In genomic region chr14:103121846-103122577, GRCh38 we compare ENCODE assay signal across 1 cellular context.
TF ChIP-seq lines count a peak whose summit lies in the region.

No MANE protein-coding gene starts in this region.

TF ChIP-seq in GM12878, 131 proteins besides CTCF, POLR2A, EP300 and RAD21 (continued from another document and continues in another):
- TF ChIP-seq, protein P1, sequence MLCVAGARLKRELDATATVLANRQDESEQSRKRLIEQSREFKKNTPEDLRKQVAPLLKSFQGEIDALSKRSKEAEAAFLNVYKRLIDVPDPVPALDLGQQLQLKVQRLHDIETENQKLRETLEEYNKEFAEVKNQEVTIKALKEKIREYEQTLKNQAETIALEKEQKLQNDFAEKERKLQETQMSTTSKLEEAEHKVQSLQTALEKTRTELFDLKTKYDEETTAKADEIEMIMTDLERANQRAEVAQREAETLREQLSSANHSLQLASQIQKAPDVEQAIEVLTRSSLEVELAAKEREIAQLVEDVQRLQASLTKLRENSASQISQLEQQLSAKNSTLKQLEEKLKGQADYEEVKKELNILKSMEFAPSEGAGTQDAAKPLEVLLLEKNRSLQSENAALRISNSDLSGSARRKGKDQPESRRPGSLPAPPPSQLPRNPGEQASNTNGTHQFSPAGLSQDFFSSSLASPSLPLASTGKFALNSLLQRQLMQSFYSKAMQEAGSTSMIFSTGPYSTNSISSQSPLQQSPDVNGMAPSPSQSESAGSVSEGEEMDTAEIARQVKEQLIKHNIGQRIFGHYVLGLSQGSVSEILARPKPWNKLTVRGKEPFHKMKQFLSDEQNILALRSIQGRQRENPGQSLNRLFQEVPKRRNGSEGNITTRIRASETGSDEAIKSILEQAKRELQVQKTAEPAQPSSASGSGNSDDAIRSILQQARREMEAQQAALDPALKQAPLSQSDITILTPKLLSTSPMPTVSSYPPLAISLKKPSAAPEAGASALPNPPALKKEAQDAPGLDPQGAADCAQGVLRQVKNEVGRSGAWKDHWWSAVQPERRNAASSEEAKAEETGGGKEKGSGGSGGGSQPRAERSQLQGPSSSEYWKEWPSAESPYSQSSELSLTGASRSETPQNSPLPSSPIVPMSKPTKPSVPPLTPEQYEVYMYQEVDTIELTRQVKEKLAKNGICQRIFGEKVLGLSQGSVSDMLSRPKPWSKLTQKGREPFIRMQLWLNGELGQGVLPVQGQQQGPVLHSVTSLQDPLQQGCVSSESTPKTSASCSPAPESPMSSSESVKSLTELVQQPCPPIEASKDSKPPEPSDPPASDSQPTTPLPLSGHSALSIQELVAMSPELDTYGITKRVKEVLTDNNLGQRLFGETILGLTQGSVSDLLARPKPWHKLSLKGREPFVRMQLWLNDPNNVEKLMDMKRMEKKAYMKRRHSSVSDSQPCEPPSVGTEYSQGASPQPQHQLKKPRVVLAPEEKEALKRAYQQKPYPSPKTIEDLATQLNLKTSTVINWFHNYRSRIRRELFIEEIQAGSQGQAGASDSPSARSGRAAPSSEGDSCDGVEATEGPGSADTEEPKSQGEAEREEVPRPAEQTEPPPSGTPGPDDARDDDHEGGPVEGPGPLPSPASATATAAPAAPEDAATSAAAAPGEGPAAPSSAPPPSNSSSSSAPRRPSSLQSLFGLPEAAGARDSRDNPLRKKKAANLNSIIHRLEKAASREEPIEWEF (IDR thresholded peaks at IDR 0.05; ENCODE audit: insufficient replicate concordance, low read depth, low read length), result no peak
- 0 out of 2 replicates have a peak, but pooled peaks have one; percentile 18 for TF ChIP-seq LARP7 (IDR thresholded peaks at IDR 0.05)
- no peak for TF ChIP-seq ZNF24 (IDR thresholded peaks at IDR 0.05)
- TF ChIP-seq JUND (IDR thresholded peaks at IDR 0.05; ENCODE audit: low read depth, low read length), result no peak
- TF ChIP-seq, protein P2, sequence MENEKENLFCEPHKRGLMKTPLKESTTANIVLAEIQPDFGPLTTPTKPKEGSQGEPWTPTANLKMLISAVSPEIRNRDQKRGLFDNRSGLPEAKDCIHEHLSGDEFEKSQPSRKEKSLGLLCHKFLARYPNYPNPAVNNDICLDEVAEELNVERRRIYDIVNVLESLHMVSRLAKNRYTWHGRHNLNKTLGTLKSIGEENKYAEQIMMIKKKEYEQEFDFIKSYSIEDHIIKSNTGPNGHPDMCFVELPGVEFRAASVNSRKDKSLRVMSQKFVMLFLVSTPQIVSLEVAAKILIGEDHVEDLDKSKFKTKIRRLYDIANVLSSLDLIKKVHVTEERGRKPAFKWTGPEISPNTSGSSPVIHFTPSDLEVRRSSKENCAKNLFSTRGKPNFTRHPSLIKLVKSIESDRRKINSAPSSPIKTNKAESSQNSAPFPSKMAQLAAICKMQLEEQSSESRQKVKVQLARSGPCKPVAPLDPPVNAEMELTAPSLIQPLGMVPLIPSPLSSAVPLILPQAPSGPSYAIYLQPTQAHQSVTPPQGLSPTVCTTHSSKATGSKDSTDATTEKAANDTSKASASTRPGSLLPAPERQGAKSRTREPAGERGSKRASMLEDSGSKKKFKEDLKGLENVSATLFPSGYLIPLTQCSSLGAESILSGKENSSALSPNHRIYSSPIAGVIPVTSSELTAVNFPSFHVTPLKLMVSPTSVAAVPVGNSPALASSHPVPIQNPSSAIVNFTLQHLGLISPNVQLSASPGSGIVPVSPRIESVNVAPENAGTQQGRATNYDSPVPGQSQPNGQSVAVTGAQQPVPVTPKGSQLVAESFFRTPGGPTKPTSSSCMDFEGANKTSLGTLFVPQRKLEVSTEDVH (IDR thresholded peaks at IDR 0.05; ENCODE audit: low read depth, partially characterized antibody), result no peak
- TF ChIP-seq HDAC6 (IDR thresholded peaks at IDR 0.05; ENCODE audit: unreplicated experiment), result no peak
- no peak for TF ChIP-seq BMI1 (IDR thresholded peaks at IDR 0.05; ENCODE audit: borderline replicate concordance)
- TF ChIP-seq NKRF (conservative IDR thresholded peaks at IDR 0.05), result no peak
- TF ChIP-seq KLF5 (IDR thresholded peaks at IDR 0.05; ENCODE audit: partially characterized antibody), result no peak
- peak; percentile 90 for TF ChIP-seq IKZF1 (conservative IDR thresholded peaks at IDR 0.05)
- TF ChIP-seq SIN3A (IDR thresholded peaks at IDR 0.05; ENCODE audit: low read depth, low read length), result no peak
- TF ChIP-seq GATAD2B (conservative IDR thresholded peaks at IDR 0.05; ENCODE audit: low read depth), result no peak
- no peak for TF ChIP-seq TCF7 (IDR thresholded peaks at IDR 0.05; ENCODE audit: borderline replicate concordance)
- TF ChIP-seq GABPA (IDR thresholded peaks at IDR 0.05; ENCODE audit: low read depth), result no peak
- no peak; the same call in 1 of the 2 replicates for TF ChIP-seq NR2F1 (conservative IDR thresholded peaks at IDR 0.05)
- no peak for TF ChIP-seq ZNF217 (IDR thresholded peaks at IDR 0.05)
- peak; percentile 91 for TF ChIP-seq PBX3 (IDR thresholded peaks at IDR 0.05; ENCODE audit: insufficient replicate concordance, low read depth, low read length)
- TF ChIP-seq RELA (IDR thresholded peaks at IDR 0.05; ENCODE audit: borderline replicate concordance, partially characterized antibody), result no peak
- no peak for TF ChIP-seq NBN (IDR thresholded peaks at IDR 0.05)
- TF ChIP-seq HSF1 (IDR thresholded peaks at IDR 0.05; ENCODE audit: low read depth, low read length), result no peak
- TF ChIP-seq, protein P3, sequence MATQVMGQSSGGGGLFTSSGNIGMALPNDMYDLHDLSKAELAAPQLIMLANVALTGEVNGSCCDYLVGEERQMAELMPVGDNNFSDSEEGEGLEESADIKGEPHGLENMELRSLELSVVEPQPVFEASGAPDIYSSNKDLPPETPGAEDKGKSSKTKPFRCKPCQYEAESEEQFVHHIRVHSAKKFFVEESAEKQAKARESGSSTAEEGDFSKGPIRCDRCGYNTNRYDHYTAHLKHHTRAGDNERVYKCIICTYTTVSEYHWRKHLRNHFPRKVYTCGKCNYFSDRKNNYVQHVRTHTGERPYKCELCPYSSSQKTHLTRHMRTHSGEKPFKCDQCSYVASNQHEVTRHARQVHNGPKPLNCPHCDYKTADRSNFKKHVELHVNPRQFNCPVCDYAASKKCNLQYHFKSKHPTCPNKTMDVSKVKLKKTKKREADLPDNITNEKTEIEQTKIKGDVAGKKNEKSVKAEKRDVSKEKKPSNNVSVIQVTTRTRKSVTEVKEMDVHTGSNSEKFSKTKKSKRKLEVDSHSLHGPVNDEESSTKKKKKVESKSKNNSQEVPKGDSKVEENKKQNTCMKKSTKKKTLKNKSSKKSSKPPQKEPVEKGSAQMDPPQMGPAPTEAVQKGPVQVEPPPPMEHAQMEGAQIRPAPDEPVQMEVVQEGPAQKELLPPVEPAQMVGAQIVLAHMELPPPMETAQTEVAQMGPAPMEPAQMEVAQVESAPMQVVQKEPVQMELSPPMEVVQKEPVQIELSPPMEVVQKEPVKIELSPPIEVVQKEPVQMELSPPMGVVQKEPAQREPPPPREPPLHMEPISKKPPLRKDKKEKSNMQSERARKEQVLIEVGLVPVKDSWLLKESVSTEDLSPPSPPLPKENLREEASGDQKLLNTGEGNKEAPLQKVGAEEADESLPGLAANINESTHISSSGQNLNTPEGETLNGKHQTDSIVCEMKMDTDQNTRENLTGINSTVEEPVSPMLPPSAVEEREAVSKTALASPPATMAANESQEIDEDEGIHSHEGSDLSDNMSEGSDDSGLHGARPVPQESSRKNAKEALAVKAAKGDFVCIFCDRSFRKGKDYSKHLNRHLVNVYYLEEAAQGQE (IDR thresholded peaks at IDR 0.05; ENCODE audit: low read depth, low read length), result no peak
- TF ChIP-seq MEF2B (IDR thresholded peaks at IDR 0.05; ENCODE audit: partially characterized antibody, poor library complexity, severe bottlenecking), result peak; percentile 58
- no peak for TF ChIP-seq SREBF2 (IDR thresholded peaks at IDR 0.05; ENCODE audit: low read length)
- TF ChIP-seq SUPT20H (IDR thresholded peaks at IDR 0.05; ENCODE audit: borderline replicate concordance, control insufficient read depth, low read depth, low read length), result no peak
- no peak for TF ChIP-seq RUNX3 (IDR thresholded peaks at IDR 0.05; ENCODE audit: low read length)
- no peak for TF ChIP-seq BCL11A (IDR thresholded peaks at IDR 0.05; ENCODE audit: low read depth, low read length)
- no peak for TF ChIP-seq E4F1 (IDR thresholded peaks at IDR 0.05; ENCODE audit: borderline replicate concordance, partially characterized antibody)
- TF ChIP-seq ZBED1 (IDR thresholded peaks at IDR 0.05; ENCODE audit: borderline replicate concordance), result no peak
- no peak for TF ChIP-seq CHD1 (IDR thresholded peaks at IDR 0.05; ENCODE audit: low read depth, low read length)
- no peak for TF ChIP-seq ZZZ3 (IDR thresholded peaks at IDR 0.05; ENCODE audit: control insufficient read depth, insufficient read length, low read depth)
- no peak for TF ChIP-seq ASH2L (IDR thresholded peaks at IDR 0.05; ENCODE audit: borderline replicate concordance, low read depth)
- no peak for TF ChIP-seq USF2 (IDR thresholded peaks at IDR 0.05; ENCODE audit: borderline replicate concordance, low read depth, low read length)
- no peak for TF ChIP-seq MXI1 (IDR thresholded peaks at IDR 0.05; ENCODE audit: low read depth, low read length)
